20 cellular contexts compared by ENCODE assay signal in genomic region chr4:4521767-4522166, GRCh38.
"Had no signal": no experiment of that assay in that cellular context is flagged by ENCODE, and none has a peak within 500 bp of the region (broad histone marks: within the 10 kb centered on the region; RNA-seq: fewer than 3 reads in every experiment).

No MANE protein-coding gene starts in this region.

- H3K4me3 Mint-ChIP-seq: immature natural killer cell, memory B cell, naive B cell, nephron progenitor cell had no signal

- H3K27me3 ChIP-seq: esophagus squamous epithelium, neutrophil, right lobe of liver, stomach had no signal

- H3K9me3 ChIP-seq: esophagus squamous epithelium, left ventricle myocardium inferior, lower lobe of right lung, neutrophil, psoas muscle, right lobe of liver, stomach, thoracic aorta had no signal

- H3K27me3 Mint-ChIP-seq: memory B cell, naive B cell had no signal

- H3K36me3 Mint-ChIP-seq: immature natural killer cell, naive B cell had no signal

- ATAC-seq: left cardiac atrium, lower lobe of right lung, psoas muscle, right lobe of liver had no signal

- H3K36me3 ChIP-seq: left ventricle myocardium inferior, lower lobe of right lung, neutrophil, right lobe of liver, stomach, thoracic aorta had no signal

- H3K9me3 Mint-ChIP-seq: memory B cell, naive B cell, nephron progenitor cell had no signal

- H3K27ac ChIP-seq: esophagus squamous epithelium, left ventricle myocardium inferior, lower lobe of right lung, neutrophil, psoas muscle, right lobe of liver, stomach, thoracic aorta had no signal

- DNase-seq: effector memory CD4-positive, alpha-beta T cell; esophagus squamous epithelium; immature natural killer cell; left cardiac atrium; left ventricle myocardium inferior; lower lobe of right lung; naive B cell; nephron progenitor cell; psoas muscle; right lobe of liver; stimulated activated CD4-positive, alpha-beta T cell treated with anti-CD3 and anti-CD28 coated beads, Interleukin-4, amount 100 ng/mL, for 4 hours; stimulated activated naive CD4-positive, alpha-beta T cell; stomach; substantia nigra; trophoblast cell had no signal

- FAIRE-seq: keratinocyte, urothelium cell line had no signal

- H3K27ac Mint-ChIP-seq: memory B cell, nephron progenitor cell had no signal

- H3K4me3 ChIP-seq: esophagus squamous epithelium, left ventricle myocardium inferior, lower lobe of right lung, psoas muscle, right lobe of liver, stomach, thoracic aorta had no signal
